In the genomic region with DNA sequence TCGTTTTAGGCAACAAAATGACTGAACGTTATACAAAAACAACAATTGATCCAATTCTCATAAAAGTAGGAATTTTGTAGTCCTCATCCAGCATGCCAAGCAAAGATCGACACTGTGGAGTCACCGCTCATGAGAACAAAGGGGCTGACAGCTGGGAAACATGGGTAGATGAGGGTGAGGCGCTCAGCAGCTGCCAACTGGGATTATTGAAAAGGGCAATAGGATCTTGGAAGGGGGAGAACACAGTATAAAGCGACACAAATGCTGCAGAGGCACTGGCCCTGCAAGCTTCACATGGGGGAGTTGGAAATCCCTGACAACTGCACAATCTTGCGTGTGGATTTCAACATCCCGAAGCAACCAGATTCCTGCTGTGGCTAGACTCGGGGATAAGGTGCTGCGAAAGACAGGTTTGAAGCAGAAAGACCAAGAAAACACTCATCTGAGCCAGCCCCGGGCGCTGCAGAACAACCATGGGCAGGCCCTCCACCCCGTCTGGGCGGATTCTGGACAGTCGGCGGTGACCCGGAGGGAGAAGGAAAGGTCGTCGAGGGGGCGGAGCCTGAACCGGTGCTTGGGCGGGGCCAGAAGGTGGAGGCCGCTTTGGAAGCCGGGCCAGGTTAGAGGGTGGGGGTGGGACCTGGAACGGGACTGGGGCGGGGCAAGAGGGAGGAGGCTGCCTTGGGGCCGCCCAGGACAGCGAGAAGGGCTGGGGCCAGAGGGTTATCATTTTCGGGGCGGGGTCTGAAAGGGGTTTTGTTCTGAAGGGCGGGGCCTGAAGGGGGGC, we compare ENCODE assay signal across 19 cellular contexts. TPM values are rescaled to one million over a fixed set of nuclear protein-coding genes. Genes with fewer than 3 reads are reported as not detected.
A peak's percentile ranks its signal among the peaks of the same experiment; 100 is the strongest.
DNase-seq lines count a peak whose midpoint lies in the region; ATAC-seq, FAIRE-seq and TF ChIP-seq lines count a peak whose summit lies in the region.
"Had no signal": no experiment of that assay in that cellular context is flagged by ENCODE, and none has a peak within 500 bp of the region (broad histone marks: within the 10 kb centered on the region; RNA-seq: fewer than 3 reads in every experiment).

No MANE protein-coding gene starts in this region.

- H3K27me3 Mint-ChIP-seq in brain, result peaks cover 8% of the 10 kb centered on the region
- no peaks in the 10 kb centered on the region for H3K27me3 Mint-ChIP-seq in stimulated activated naive B cell treated with anti-CD40 and anti-IgM and Interleukin-4, amounts not matched to agents 10 μg/mL and 1 μg/mL and 100 μg/mL, for 72 hours

- peak; percentile 8 for DNase-seq in NCI-H1092 treated with DMSO at 0.1 percent for 48 hours (lab: John Stamatoyannopoulos, UW)
- DNase-seq in NCI-H1092 (lab: John Stamatoyannopoulos, UW), result no peak
- DNase-seq in kidney, result peak; percentile 72
- no peak for DNase-seq in stimulated activated naive B cell treated with anti-CD40 and anti-IgM and Interleukin-4, amounts not matched to agents 10 μg/mL and 1 μg/mL and 100 μg/mL, for 72 hours
- no peak for DNase-seq in foreskin fibroblast
- DNase-seq in gastrocnemius medialis, result no peak
- DNase-seq: 8988T; activated CD4-positive, CD25-positive, alpha-beta regulatory T cell treated with anti-CD3 and anti-CD28 coated beads, Interleukin-2, amount 50 U/mL, for 72 hours; DMS53; left lung; NCI-H187; NCI-H510A; T-helper 9 cell had no signal

- peaks cover 0 to 13% (median 12%) of the 10 kb centered on the region in 3 donors for H3K27me3 ChIP-seq in gastrocnemius medialis
- H3K27me3 ChIP-seq: BLaER1 treated with 17β-estradiol and CSF1 and Interleukin-3, amounts not matched to agents 10 nM and 100 nM; left lung had no signal

- H3K9me3 Mint-ChIP-seq in brain, result peaks cover 0 to 9% (median 4%) of the 10 kb centered on the region in 5 experiments
- peaks cover 31 to 39% of the 10 kb centered on the region in 2 donors for H3K9me3 Mint-ChIP-seq in stimulated activated naive B cell treated with anti-CD40 and anti-IgM and Interleukin-4, amounts not matched to agents 10 μg/mL and 1 μg/mL and 100 μg/mL, for 72 hours

- peaks cover 38% of the 10 kb centered on the region for H3K4me1 Mint-ChIP-seq in brain
- H3K4me1 Mint-ChIP-seq in stimulated activated naive B cell treated with anti-CD40 and anti-IgM and Interleukin-4, amounts not matched to agents 10 μg/mL and 1 μg/mL and 100 μg/mL, for 72 hours, result peaks cover 8 to 20% of the 10 kb centered on the region in 2 donors

- H3K27ac ChIP-seq in kidney (ENCODE audit: low read depth in 2 of 2, low read length in 2 of 2), result no peak overlapping the region
- H3K27ac ChIP-seq in gastrocnemius medialis, result no peak overlapping the region
- H3K27ac ChIP-seq: BLaER1 treated with 17β-estradiol and CSF1 and Interleukin-3, amounts not matched to agents 10 nM and 100 nM; left lung; parathyroid adenoma had no signal

- peak overlapping the region in 4 of 5 experiments; percentile 6 to 66 (median 32) for H3K4me3 Mint-ChIP-seq in brain
- no peak overlapping the region for H3K4me3 Mint-ChIP-seq in stimulated activated naive B cell treated with anti-CD40 and anti-IgM and Interleukin-4, amounts not matched to agents 10 μg/mL and 1 μg/mL and 100 μg/mL, for 72 hours

- peaks cover 2 to 4% of the 10 kb centered on the region in 2 donors for H3K4me1 ChIP-seq in kidney (ENCODE audit: control insufficient read depth in 1 of 2, insufficient read depth in 1 of 2, low read depth in 1 of 2, low read length in 2 of 2)
- peaks cover 9% of the 10 kb centered on the region in 2 donors for H3K4me1 ChIP-seq in gastrocnemius medialis

- H3K4me3 ChIP-seq in kidney (ENCODE audit: low read length in 2 of 2), result no peak overlapping the region
- no peak overlapping the region for H3K4me3 ChIP-seq in foreskin fibroblast (ENCODE audit: low read depth in 1 of 2, low read length in 2 of 2)
- peak overlapping the region in 2 of 4 donors; percentile 20 to 34 for H3K4me3 ChIP-seq in gastrocnemius medialis
- H3K4me3 ChIP-seq: left lung had no signal

- peak overlapping the region; percentile 14 to 93 (median 61) for H3K27ac Mint-ChIP-seq in brain
- H3K27ac Mint-ChIP-seq in stimulated activated naive B cell treated with anti-CD40 and anti-IgM and Interleukin-4, amounts not matched to agents 10 μg/mL and 1 μg/mL and 100 μg/mL, for 72 hours, result peak overlapping the region; percentile 62
- H3K27ac Mint-ChIP-seq: activated T-helper 2 cell treated with anti-CD3 and anti-CD28 coated beads, Interferon-gamma antibody, Interleukin-2, Interleukin-4, amounts not matched to agents 10 μg/mL and 5 μg/mL and 100 μg/mL, durations not matched to agents 14 hours and 24 hours and 36 hours had no signal

- H3K9me3 ChIP-seq in kidney (ENCODE audit: control insufficient read depth in 1 of 2, low read length in 2 of 2) (peaks cover 2 to 9% of the 10 kb centered on the region in 2 donors), gastrocnemius medialis (no peaks in the 10 kb centered on the region)

- FAIRE-seq in kidney (lab: Jason Lieb, UNC), result no peak
- FAIRE-seq: HTR-8/SVneo had no signal

- TF ChIP-seq CTCF in brain (conservative IDR thresholded peaks at IDR 0.05) (no peak), kidney (IDR thresholded peaks at IDR 0.05; ENCODE audit: borderline replicate concordance, extremely low read depth, insufficient read depth) (no peak), foreskin fibroblast (IDR thresholded peaks at IDR 0.05; ENCODE audit: low read depth, low read length) (no peak), gastrocnemius medialis (IDR thresholded peaks at IDR 0.05 in 4 of 5, conservative IDR thresholded peaks at IDR 0.05 in 1 of 5) (no peak)

- intact Hi-C loops in kidney (cut with DNase I), result no loop called here
- intact Hi-C loops in gastrocnemius medialis (cut with DNase I; ENCODE audit: low total_unique reads), result loop anchor here (5.0 kb wide), 1 partner anchor 492 kb away; a partner anchor contains a TSS

- no peak for TF ChIP-seq POLR2A in gastrocnemius medialis (IDR thresholded peaks at IDR 0.05)

- in situ Hi-C loops in gastrocnemius medialis (cut with MboI; ENCODE audit: low sequenced_read_pairs in 4 of 4), result no loop called here

- no peak overlapping the region for H3K9ac ChIP-seq in kidney (ENCODE audit: low read length in 2 of 2)
- H3K9ac ChIP-seq: BLaER1 treated with 17β-estradiol and CSF1 and Interleukin-3, amounts not matched to agents 10 nM and 100 nM; parathyroid adenoma had no signal

- peaks cover 20% of the 10 kb centered on the region for H3K36me3 Mint-ChIP-seq in brain
- H3K36me3 Mint-ChIP-seq in stimulated activated naive B cell treated with anti-CD40 and anti-IgM and Interleukin-4, amounts not matched to agents 10 μg/mL and 1 μg/mL and 100 μg/mL, for 72 hours, result peaks cover 35 to 56% of the 10 kb centered on the region in 2 donors

- ATAC-seq in stimulated activated naive B cell treated with anti-CD40 and anti-IgM and Interleukin-4, amounts not matched to agents 10 μg/mL and 1 μg/mL and 100 μg/mL, for 72 hours (replicated peaks), result no peak
- ATAC-seq in gastrocnemius medialis (no peak), HG02623 (IDR thresholded peaks at IDR 0.05; ENCODE audit: unreplicated experiment) (no peak)
- ATAC-seq: left lung had no signal

- no peaks in the 10 kb centered on the region for H3K36me3 ChIP-seq in kidney (ENCODE audit: control insufficient read depth in 1 of 2, insufficient read depth in 2 of 2, low read length in 2 of 2)
- no peaks in the 10 kb centered on the region for H3K36me3 ChIP-seq in gastrocnemius medialis

RNA-seq across cellular contexts. Expression of a gene that starts 5.2 kb away (rescaled TPM):
- 3.2 TPM for polyA plus RNA-seq in brain (ENCODE audit: insufficient read depth, low read depth, low replicate concordance)
- 10.8 TPM for total RNA-seq in kidney
- polyA plus RNA-seq in kidney (ENCODE audit: insufficient read depth, low read depth, low replicate concordance), result 3.0 TPM
- 1 to 10 TPM; 3.8 to 9.8 (median 5.3) TPM for total RNA-seq in gastrocnemius medialis

RNA-seq across cellular contexts. Expression of a gene that starts 24.3 kb away (rescaled TPM):
- polyA plus RNA-seq in brain (ENCODE audit: insufficient read depth, low read depth, low replicate concordance) (1.1 TPM), kidney (ENCODE audit: insufficient read depth, low read depth, low replicate concordance) (3.9 TPM)
- total RNA-seq in kidney (17.2 TPM), gastrocnemius medialis (under 1 TPM; 0.26 to 0.92 (median 0.30) TPM)

RNA-seq across cellular contexts. Expression of a gene that starts 42.0 kb away (rescaled TPM):
- polyA plus RNA-seq in brain (ENCODE audit: insufficient read depth, low read depth, low replicate concordance) (2.8 TPM), kidney (ENCODE audit: insufficient read depth, low read depth, low replicate concordance) (4.9 TPM)
- total RNA-seq in kidney (10.4 TPM), gastrocnemius medialis (1 to 10 TPM; 3.7 to 7.0 (median 4.1) TPM)

RNA-seq across cellular contexts. Expression of a gene that starts 56.2 kb away (rescaled TPM):
- polyA plus RNA-seq in brain (ENCODE audit: insufficient read depth, low read depth, low replicate concordance), result 0.73 TPM
- 9.2 TPM for total RNA-seq in kidney
- polyA plus RNA-seq in kidney (ENCODE audit: insufficient read depth, low read depth, low replicate concordance), result 1.9 TPM
- 1 to 10 TPM in 3 of 4 donors, under 1 TPM in 1; 1.00 to 2.3 (median 1.4) TPM for total RNA-seq in gastrocnemius medialis

Comparison
In these comparisons a context has a peak if more than half of its experiments do, and no peak if none do; other contexts are left out.
1. DNase-seq: peak in NCI-H1092 treated with DMSO at 0.1 percent for 48 hours (single experiment) and kidney (single experiment); none in NCI-H1092 (single experiment), stimulated activated naive B cell treated with anti-CD40 and anti-IgM and Interleukin-4, amounts not matched to agents 10 μg/mL and 1 μg/mL and 100 μg/mL, for 72 hours (single experiment), foreskin fibroblast (0 of 2) and gastrocnemius medialis (0 of 2).
2. H3K4me3 Mint-ChIP-seq: peak in brain (4 of 5); none in stimulated activated naive B cell treated with anti-CD40 and anti-IgM and Interleukin-4, amounts not matched to agents 10 μg/mL and 1 μg/mL and 100 μg/mL, for 72 hours (0 of 2).